16 cellular contexts compared by ENCODE assay signal in the genomic region with DNA sequence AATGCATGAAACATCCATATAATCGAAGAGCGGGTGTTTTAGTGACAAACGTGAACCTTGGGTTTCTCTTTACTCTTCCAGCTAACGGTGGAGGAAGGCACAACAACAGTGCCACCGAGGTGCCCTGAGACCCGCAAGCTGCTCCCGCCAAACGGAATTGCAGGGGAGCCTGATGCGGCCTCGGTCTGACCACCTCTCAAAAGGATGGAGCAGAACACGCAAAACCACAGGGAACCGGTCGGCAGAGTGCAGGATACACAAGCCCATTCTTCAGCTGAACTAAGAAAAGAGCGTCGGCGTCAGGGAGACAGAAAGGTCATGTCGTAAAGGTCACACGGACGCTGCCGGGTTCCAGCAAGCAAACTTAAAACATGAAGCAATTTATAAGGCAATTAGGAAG.
DNase-seq lines count a peak whose midpoint lies in the region; ATAC-seq and TF ChIP-seq lines count a peak whose summit lies in the region.
"Had no signal": no experiment of that assay in that cellular context is flagged by ENCODE, and none has a peak within 500 bp of the region (broad histone marks: within the 10 kb centered on the region; RNA-seq: fewer than 3 reads in every experiment).

No MANE protein-coding gene starts in this region.

- intact Hi-C loops in left ventricle myocardium superior (cut with micrococcal nuclease) = no loop called here
- intact Hi-C loops in left cardiac atrium (cut with DNase I) = no loop called here

- no peak overlapping the region for H2BK20ac ChIP-seq in H9 (ENCODE audit: low read depth, low read length, poor library complexity, severe bottlenecking)

- WGBS in neuronal stem cell (ENCODE audit: extremely low coverage in 2 of 2, insufficient read length in 2 of 2, insufficient replicate concordance in 1 of 2), 2 donors = no CpG with 5 or more reads among the region's 20 CpGs
- no CpG with 5 or more reads among the region's 20 CpGs for WGBS in H9 (ENCODE audit: extremely low coverage, insufficient read length, low lambda C conversion rate)

- DNase-seq in left ventricle myocardium superior (peak; percentile 12), left cardiac atrium (no peak), endothelial cell (ENCODE audit: low spot score) (no peak), neuronal stem cell (ENCODE audit: low spot score) (no peak), hippocampal formation (lab: John Stamatoyannopoulos, UW) (no peak), NK-92 (lab: John Stamatoyannopoulos, UW; ENCODE audit: unreplicated experiment) (no peak), H9 (no peak)
- DNase-seq: Calu3; CD4-positive, alpha-beta memory T cell; DMS53; NCI-H187; NCI-H2171; NCI-H748 treated with DMSO at 0.1 percent for 48 hours; RPMI8226 had no signal

- H3K9me3 Mint-ChIP-seq in endothelial cell (ENCODE audit: unreplicated experiment) (peaks cover 56% of the 10 kb centered on the region), H9 (peaks cover 97 to 100% of the 10 kb centered on the region in 2 experiments)

- H3K4me1 ChIP-seq in neuronal stem cell (ENCODE audit: control insufficient read depth in 2 of 2, insufficient read depth in 1 of 2, low read depth in 1 of 2, low read length in 2 of 2) = no peaks in the 10 kb centered on the region
- no peaks in the 10 kb centered on the region for H3K4me1 ChIP-seq in H9 (ENCODE audit: insufficient read depth, low read length)
- H3K4me1 ChIP-seq: SJSA1 had no signal

- no peaks in the 10 kb centered on the region for H4K20me1 ChIP-seq in H9 (ENCODE audit: control insufficient read depth, insufficient read depth, insufficient read length)

- no peak overlapping the region for H2AFZ ChIP-seq in neuronal stem cell (ENCODE audit: low read length)
- H2AFZ ChIP-seq in H9 (ENCODE audit: low read length) = no peak overlapping the region

- H3K18ac ChIP-seq in neuronal stem cell (ENCODE audit: low read length) (no peak overlapping the region), H9 (ENCODE audit: insufficient read length, low read depth, low read length) (no peak overlapping the region)

- no peaks in the 10 kb centered on the region for H3K27me3 ChIP-seq in neuronal stem cell (ENCODE audit: control insufficient read depth in 3 of 3, insufficient read depth in 3 of 3, low read depth in 1 of 3, low read length in 3 of 3)
- H3K27me3 ChIP-seq in H9 (ENCODE audit: insufficient read depth, low read length) = no peaks in the 10 kb centered on the region
- H3K27me3 ChIP-seq: SJSA1 had no signal

- H3K4me3 Mint-ChIP-seq in endothelial cell (ENCODE audit: unreplicated experiment) (no peak overlapping the region), H9 (no peak overlapping the region)
- H3K4me3 Mint-ChIP-seq: CD4-positive, alpha-beta memory T cell had no signal

- H3K27me3 Mint-ChIP-seq in endothelial cell (ENCODE audit: unreplicated experiment) (peaks cover 18% of the 10 kb centered on the region), H9 (ENCODE audit: low read depth) (peaks cover 40% of the 10 kb centered on the region)
- H3K27me3 Mint-ChIP-seq: CD4-positive, alpha-beta memory T cell had no signal

- H3K4ac ChIP-seq in neuronal stem cell (ENCODE audit: low read length) (no peak overlapping the region), H9 (ENCODE audit: low read depth, low read length) (no peak overlapping the region)

- H3K9me3 ChIP-seq in neuronal stem cell (replicated peaks in 1 of 2; ENCODE audit: control insufficient read depth in 2 of 2, insufficient read depth in 1 of 2, low read depth in 1 of 2, low read length in 2 of 2) (peaks cover 57 to 84% of the 10 kb centered on the region in 2 donors), H9 (ENCODE audit: control insufficient read depth, low read depth, low read length) (peaks cover 75% of the 10 kb centered on the region)

- no peak overlapping the region for H3T11ph ChIP-seq in H9 (ENCODE audit: low read length)

- H2BK120ac ChIP-seq in neuronal stem cell (ENCODE audit: low read depth, low read length) (no peak overlapping the region), H9 (ENCODE audit: low read depth, low read length, poor library complexity, severe bottlenecking) (no peak overlapping the region)

- peak overlapping the region; percentile 64 for H4K91ac ChIP-seq in neuronal stem cell (ENCODE audit: low read depth, low read length, poor library complexity)
- no peak overlapping the region for H4K91ac ChIP-seq in H9 (ENCODE audit: insufficient read length, low read depth, low read length)

- H2BK5ac ChIP-seq in neuronal stem cell (ENCODE audit: low read length) (no peak overlapping the region), H9 (ENCODE audit: insufficient read length, low read length) (no peak overlapping the region)

- TF ChIP-seq CTCF in endothelial cell (IDR thresholded peaks at IDR 0.05; ENCODE audit: unreplicated experiment) (no peak), H9 (conservative IDR thresholded peaks at IDR 0.05) (no peak)

- H3K14ac ChIP-seq in neuronal stem cell (ENCODE audit: low read length) = no peak overlapping the region
- no peak overlapping the region for H3K14ac ChIP-seq in H9 (ENCODE audit: insufficient read depth, low read length)

- H3K36me3 Mint-ChIP-seq in endothelial cell (ENCODE audit: low read depth, unreplicated experiment) = peaks cover 62% of the 10 kb centered on the region
- peaks cover 83 to 93% (median 92%) of the 10 kb centered on the region in 3 experiments for H3K36me3 Mint-ChIP-seq in H9 (ENCODE audit: insufficient read depth in 1 of 3, low read depth in 3 of 3)

- H3K4me2 ChIP-seq in neuronal stem cell (ENCODE audit: insufficient read depth, low read length, poor library complexity, severe bottlenecking) (no peak overlapping the region), H9 (ENCODE audit: insufficient read depth, insufficient read length, low read length) (no peak overlapping the region)

- ATAC-seq in left ventricle myocardium superior (no peak), left cardiac atrium (no peak)
- ATAC-seq: HCT116 had no signal

- H4K8ac ChIP-seq in neuronal stem cell (ENCODE audit: low read depth, low read length) (no peak overlapping the region), H9 (replicated peaks; ENCODE audit: insufficient read length, low read depth, low read length) (no peak overlapping the region)

- H3K27ac ChIP-seq in neuronal stem cell (replicated peaks; ENCODE audit: low read length) (no peak overlapping the region), H9 (ENCODE audit: insufficient read length, low read depth, low read length) (no peak overlapping the region)
- H3K27ac ChIP-seq: SJSA1 had no signal

- no peak overlapping the region for H3K56ac ChIP-seq in H9 (ENCODE audit: insufficient read length, low read depth, low read length)

- H4K5ac ChIP-seq in H9 (ENCODE audit: insufficient read length, low read depth, low read length) = no peak overlapping the region

- H3K27ac Mint-ChIP-seq in endothelial cell (ENCODE audit: unreplicated experiment) = peak overlapping the region; percentile 21
- no peak overlapping the region for H3K27ac Mint-ChIP-seq in H9

- H3K4me3 ChIP-seq in neuronal stem cell (ENCODE audit: low read length in 2 of 2) = no peak overlapping the region
- H3K4me3 ChIP-seq: SJSA1 had no signal

- peaks cover 22 to 71% of the 10 kb centered on the region in 2 donors for H3K36me3 ChIP-seq in neuronal stem cell (replicated peaks in 1 of 2; ENCODE audit: control insufficient read depth in 2 of 2, insufficient read depth in 2 of 2, low read length in 2 of 2)

- H2AK5ac ChIP-seq in neuronal stem cell (ENCODE audit: low read depth, low read length) = no peak overlapping the region
- no peak overlapping the region for H2AK5ac ChIP-seq in H9 (ENCODE audit: insufficient read length, low read length)

- H3K23me2 ChIP-seq in H9 (ENCODE audit: insufficient read length, low read depth, low read length, poor library complexity, severe bottlenecking) = no peaks in the 10 kb centered on the region

- H2BK12ac ChIP-seq in neuronal stem cell (ENCODE audit: low read length) (no peak overlapping the region), H9 (ENCODE audit: insufficient read length, low read depth, low read length) (no peak overlapping the region)

- H3K79me1 ChIP-seq in neuronal stem cell (ENCODE audit: low read depth, low read length) (no peaks in the 10 kb centered on the region), H9 (ENCODE audit: insufficient read depth, low read depth, low read length, poor library complexity, severe bottlenecking) (no peaks in the 10 kb centered on the region)

- H3K9ac ChIP-seq in neuronal stem cell (ENCODE audit: low read depth, low read length, poor library complexity) = no peak overlapping the region
- no peak overlapping the region for H3K9ac ChIP-seq in H9 (ENCODE audit: extremely low read depth, insufficient read length, low read length)

- H3K23ac ChIP-seq in neuronal stem cell (ENCODE audit: low read depth, low read length, poor library complexity) = no peak overlapping the region
- H3K23ac ChIP-seq in H9 (ENCODE audit: insufficient read length, low read depth, low read length) = no peak overlapping the region

- no peak overlapping the region for H2BK15ac ChIP-seq in neuronal stem cell (ENCODE audit: low read length)
- no peak overlapping the region for H2BK15ac ChIP-seq in H9 (ENCODE audit: low read depth, low read length)

- no peaks in the 10 kb centered on the region for H3K79me2 ChIP-seq in H9 (ENCODE audit: insufficient read depth, low read length)

- H3K4me1 Mint-ChIP-seq in endothelial cell (ENCODE audit: unreplicated experiment) = no peaks in the 10 kb centered on the region
- no peaks in the 10 kb centered on the region for H3K4me1 Mint-ChIP-seq in H9
